10 cellular contexts compared by ENCODE assay signal in the genomic region with DNA sequence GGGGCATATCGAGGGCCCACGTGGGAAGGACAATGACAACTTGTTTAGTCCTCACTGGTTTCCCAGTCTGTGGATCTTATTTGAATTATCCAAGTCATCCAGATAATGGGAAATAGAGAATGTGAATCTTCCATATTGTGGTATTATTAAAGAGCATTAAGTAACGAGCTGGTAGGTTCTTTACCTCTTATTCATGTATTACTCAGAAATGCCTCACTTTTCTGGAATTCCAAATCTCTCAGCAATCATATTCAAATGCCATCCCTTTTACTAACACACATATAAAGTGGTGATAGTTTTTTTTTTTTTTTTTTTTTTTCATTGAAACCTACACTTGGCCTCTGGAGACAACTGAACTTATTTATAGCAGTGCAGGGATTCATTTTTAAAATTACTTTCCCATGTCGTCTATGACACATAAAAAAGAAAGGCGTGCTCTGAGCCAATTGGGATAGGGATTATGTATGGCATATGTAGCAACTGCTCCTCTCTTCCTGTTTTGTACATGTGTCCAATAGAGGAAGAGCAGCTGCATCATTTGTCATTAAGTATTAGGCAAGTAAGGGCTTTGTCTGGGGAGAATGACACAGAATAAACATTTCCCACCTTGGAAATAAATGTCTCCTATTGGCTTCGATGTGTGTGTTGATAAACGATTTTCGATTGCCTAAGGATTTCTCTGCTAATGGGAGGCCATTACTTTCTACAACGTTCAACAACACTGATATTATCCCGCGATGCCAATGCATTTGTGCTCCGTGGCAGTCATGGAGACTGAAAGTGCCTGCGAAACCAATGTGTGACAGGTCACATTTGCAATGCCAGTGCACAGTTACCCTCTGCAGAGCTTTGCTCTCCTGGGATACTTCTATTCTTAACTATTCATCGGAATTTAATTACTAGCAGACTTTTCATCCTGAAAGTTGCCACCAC.
DNase-seq lines count a peak whose midpoint lies in the region; ATAC-seq and TF ChIP-seq lines count a peak whose summit lies in the region.
"Had no signal": no experiment of that assay in that cellular context is flagged by ENCODE, and none has a peak within 500 bp of the region (broad histone marks: within the 10 kb centered on the region; RNA-seq: fewer than 3 reads in every experiment).

No MANE protein-coding gene starts in this region.

- 64% methylated on average over 10 of the region's 14 CpGs for WGBS in right lobe of liver (ENCODE audit: insufficient coverage, low coverage, low lambda C conversion rate, missing lambda C conversion rate)

- DNase-seq in GOT3 (lab: John Stamatoyannopoulos, UW): peak; percentile 97
- DNase-seq in RWPE2 (ENCODE audit: low spot score): no peak
- peak; percentile 59 for DNase-seq in fibroblast of the conjunctiva (ENCODE audit: low read depth)
- peak; percentile 93 for DNase-seq in skeletal muscle cell (ENCODE audit: low read depth)
- no peak for DNase-seq in RPMI8226
- no peak for DNase-seq in right lobe of liver
- DNase-seq: activated gamma-delta T cell, NCI-H774, WERI-Rb-1 had no signal

- peak overlapping the region; percentile 93 for H3K27ac ChIP-seq in RWPE2 (ENCODE audit: poor library complexity, severe bottlenecking)
- H3K27ac ChIP-seq in right lobe of liver: no peak overlapping the region
- H3K27ac ChIP-seq: WERI-Rb-1 had no signal

- no peak for TF ChIP-seq POLR2A in right lobe of liver (IDR thresholded peaks at IDR 0.05)

- ATAC-seq in RWPE2 (ENCODE audit: low read depth) (peak; percentile 90), right lobe of liver (no peak), GM21447 (IDR thresholded peaks at IDR 0.05; ENCODE audit: unreplicated experiment) (no peak)

- H3K4me3 ChIP-seq in RWPE2 (ENCODE audit: severe bottlenecking) (no peak overlapping the region), skeletal muscle cell (ENCODE audit: low read depth, low read length) (no peak overlapping the region), right lobe of liver (no peak overlapping the region)

- H3K36me3 ChIP-seq in RWPE2 (ENCODE audit: low read depth) (no peaks in the 10 kb centered on the region), right lobe of liver (no peaks in the 10 kb centered on the region)
- H3K36me3 ChIP-seq: WERI-Rb-1 had no signal

- H3K27me3 ChIP-seq in RWPE2 (ENCODE audit: insufficient read depth, poor library complexity, severe bottlenecking): no peaks in the 10 kb centered on the region
- no peaks in the 10 kb centered on the region for H3K27me3 ChIP-seq in right lobe of liver

- peaks cover 31% of the 10 kb centered on the region for H3K4me1 ChIP-seq in RWPE2 (ENCODE audit: insufficient read depth, poor library complexity, severe bottlenecking)
- H3K4me1 ChIP-seq in right lobe of liver: no peaks in the 10 kb centered on the region

- no peaks in the 10 kb centered on the region for H3K9me3 ChIP-seq in RWPE2 (ENCODE audit: severe bottlenecking)
- H3K9me3 ChIP-seq in right lobe of liver: no peaks in the 10 kb centered on the region

- TF ChIP-seq CTCF in RWPE2 (IDR thresholded peaks at IDR 0.05; ENCODE audit: poor library complexity, severe bottlenecking) (no peak), right lobe of liver (IDR thresholded peaks at IDR 0.05) (no peak)

- intact Hi-C loops in right lobe of liver (cut with DNase I): no loop called here

Comparison
In these comparisons a context has a peak if more than half of its experiments do, and no peak if none do; other contexts are left out.
1. DNase-seq: peak in GOT3 (single experiment), fibroblast of the conjunctiva (single experiment) and skeletal muscle cell (single experiment); none in RWPE2 (single experiment), RPMI8226 (single experiment) and right lobe of liver (0 of 3).